Comparison of ENCODE assay signal across 1 cellular context in genomic region chr12:13278249-13278787, GRCh38.
TF ChIP-seq lines count a peak whose summit lies in the region.

No MANE protein-coding gene starts in this region.

TF ChIP-seq in HepG2, 621 proteins besides CTCF, POLR2A, EP300 and RAD21 (continued from another document and continues in another):
- TF ChIP-seq SNAPC4 (CRISPR knock-in tag; IDR thresholded peaks at IDR 0.05) (no peak), ZNF784 (CRISPR knock-in tag; IDR thresholded peaks at IDR 0.05; ENCODE audit: borderline replicate concordance) (no peak), ZNF883 (CRISPR knock-in tag; IDR thresholded peaks at IDR 0.05; ENCODE audit: not compliant biosample characterization) (no peak), ZFX (CRISPR knock-in tag; IDR thresholded peaks at IDR 0.05; ENCODE audit: low read depth) (0 out of 2 replicates have a peak, but pooled peaks have one; percentile 12), ZBTB39 (CRISPR knock-in tag; IDR thresholded peaks at IDR 0.05) (no peak), HNF4G (IDR thresholded peaks at IDR 0.05; ENCODE audit: borderline replicate concordance, low read depth, low read length) (no peak), HNF4G (CRISPR knock-in tag; IDR thresholded peaks at IDR 0.05; ENCODE audit: borderline replicate concordance, low read depth) (no peak), ZBTB43 (CRISPR knock-in tag; conservative IDR thresholded peaks at IDR 0.05) (no peak), ZNF484 (CRISPR knock-in tag; IDR thresholded peaks at IDR 0.05; ENCODE audit: borderline replicate concordance, low read depth) (no peak), HNF1B (CRISPR knock-in tag; IDR thresholded peaks at IDR 0.05) (peak; percentile 31; the same call in 1 of the 2 replicates), CSRNP1 (CRISPR knock-in tag; IDR thresholded peaks at IDR 0.05) (no peak), MIER3 (CRISPR knock-in tag; IDR thresholded peaks at IDR 0.05; ENCODE audit: borderline replicate concordance) (no peak), ZBTB7A (CRISPR knock-in tag; IDR thresholded peaks at IDR 0.05) (no peak), GLMP (CRISPR knock-in tag; IDR thresholded peaks at IDR 0.05; ENCODE audit: borderline replicate concordance) (no peak), ZNF687 (CRISPR knock-in tag; IDR thresholded peaks at IDR 0.05) (peak; percentile 45), PBX2 (CRISPR knock-in tag; IDR thresholded peaks at IDR 0.05) (no peak), XRCC5 (optimal IDR thresholded peaks at IDR 0.05; ENCODE audit: low read length) (peak; percentile 71), ZNF703 (CRISPR knock-in tag; IDR thresholded peaks at IDR 0.05; ENCODE audit: borderline replicate concordance) (no peak), ZFP90 (CRISPR knock-in tag; IDR thresholded peaks at IDR 0.05; ENCODE audit: borderline replicate concordance) (no peak), SAFB2 (CRISPR knock-in tag; IDR thresholded peaks at IDR 0.05; ENCODE audit: borderline replicate concordance, low read depth) (no peak), THYN1 (CRISPR knock-in tag; IDR thresholded peaks at IDR 0.05; ENCODE audit: borderline replicate concordance, low read depth) (no peak), GRHL1 (CRISPR knock-in tag; conservative IDR thresholded peaks at IDR 0.05) (no peak), U2AF2 (IDR thresholded peaks at IDR 0.05; ENCODE audit: low read depth, low read length) (no peak), ZSCAN5A (CRISPR knock-in tag; IDR thresholded peaks at IDR 0.05; ENCODE audit: borderline replicate concordance) (no peak), ZNF234 (CRISPR knock-in tag; conservative IDR thresholded peaks at IDR 0.05) (no peak), ZNF160 (CRISPR knock-in tag; IDR thresholded peaks at IDR 0.05) (no peak), ZNF446 (CRISPR knock-in tag; IDR thresholded peaks at IDR 0.05) (no peak), HNRNPLL (IDR thresholded peaks at IDR 0.05; ENCODE audit: low read depth, low read length, poor library complexity, severe bottlenecking) (peak; percentile 55), HOXA9 (CRISPR knock-in tag; IDR thresholded peaks at IDR 0.05; ENCODE audit: borderline replicate concordance) (no peak), PITX1 (CRISPR knock-in tag; IDR thresholded peaks at IDR 0.05) (no peak)
